In the genomic region with DNA sequence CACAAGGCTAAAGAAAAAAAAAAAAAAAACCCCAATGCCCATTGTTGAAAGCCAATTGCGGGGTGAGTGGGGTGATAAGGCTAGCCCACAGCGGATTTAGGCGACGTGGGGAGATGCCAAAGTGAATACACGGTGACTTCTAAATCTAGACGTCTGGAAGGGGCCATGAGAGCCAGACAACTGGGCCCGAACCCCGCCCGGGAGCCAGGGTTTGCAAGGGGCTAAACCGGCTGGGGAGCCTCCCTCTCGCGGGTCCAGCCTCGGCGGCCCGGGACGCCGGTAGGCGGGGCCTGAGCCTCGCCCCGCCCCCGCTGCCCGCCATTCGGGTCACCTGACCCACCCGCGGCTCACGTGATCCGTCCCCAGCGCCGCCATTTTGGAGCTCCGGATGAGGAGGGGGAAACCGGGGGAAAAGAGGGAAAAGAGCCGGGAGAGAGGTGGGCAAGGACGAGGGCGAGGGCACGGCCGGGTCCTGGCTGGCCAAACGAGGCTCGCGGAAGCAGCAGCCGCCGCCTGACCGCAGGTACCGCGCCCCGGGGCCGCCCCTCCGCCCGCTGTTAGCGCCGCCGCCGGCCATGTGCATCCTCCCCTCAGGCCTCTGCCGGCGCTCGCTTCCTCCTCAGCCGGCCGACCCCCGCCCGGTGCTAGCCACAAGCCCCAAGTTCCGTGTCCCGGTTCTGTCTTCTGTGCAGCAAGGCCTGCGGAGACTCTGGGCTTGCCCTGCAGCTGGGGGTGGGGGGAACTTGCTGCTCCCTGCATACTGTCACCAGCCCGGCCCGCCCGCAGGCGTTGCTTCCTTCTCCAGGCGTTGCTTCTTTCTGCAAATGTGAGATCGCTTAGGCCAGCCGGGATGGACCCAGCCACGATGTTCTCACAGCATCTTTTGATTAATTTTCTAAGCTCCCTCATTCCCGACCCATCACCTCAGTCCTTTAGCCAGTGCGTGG, we compare ENCODE assay signal across 1 cellular context.
A peak's percentile ranks its signal among the peaks of the same experiment; 100 is the strongest.
TF ChIP-seq lines count a peak whose summit lies in the region.

Gene ZNF507 (plus strand): TSS at position 350 of the 947 bp plus-strand sequence. CDS start 7,221 bp downstream, outside the sequence.

TF ChIP-seq in HEK293, 187 proteins besides CTCF, POLR2A, EP300 and RAD21 (continued from another document and continues in another):
- no peak for TF ChIP-seq PRDM2 (tag by site-specific recombination; IDR thresholded peaks at IDR 0.05; ENCODE audit: borderline replicate concordance)
- no peak for TF ChIP-seq HOXD13 (CRISPR knock-in tag; IDR thresholded peaks at IDR 0.05; ENCODE audit: borderline replicate concordance)
- peak; percentile 81; the same call in 1 of the 2 replicates for TF ChIP-seq PATZ1 (tag by site-specific recombination; IDR thresholded peaks at IDR 0.05)
- no peak for TF ChIP-seq ZNF585B (tag by site-specific recombination; IDR thresholded peaks at IDR 0.05)
- no peak for TF ChIP-seq BCL11B (tag by site-specific recombination; IDR thresholded peaks at IDR 0.05; ENCODE audit: low read depth)
- TF ChIP-seq, protein P1, sequence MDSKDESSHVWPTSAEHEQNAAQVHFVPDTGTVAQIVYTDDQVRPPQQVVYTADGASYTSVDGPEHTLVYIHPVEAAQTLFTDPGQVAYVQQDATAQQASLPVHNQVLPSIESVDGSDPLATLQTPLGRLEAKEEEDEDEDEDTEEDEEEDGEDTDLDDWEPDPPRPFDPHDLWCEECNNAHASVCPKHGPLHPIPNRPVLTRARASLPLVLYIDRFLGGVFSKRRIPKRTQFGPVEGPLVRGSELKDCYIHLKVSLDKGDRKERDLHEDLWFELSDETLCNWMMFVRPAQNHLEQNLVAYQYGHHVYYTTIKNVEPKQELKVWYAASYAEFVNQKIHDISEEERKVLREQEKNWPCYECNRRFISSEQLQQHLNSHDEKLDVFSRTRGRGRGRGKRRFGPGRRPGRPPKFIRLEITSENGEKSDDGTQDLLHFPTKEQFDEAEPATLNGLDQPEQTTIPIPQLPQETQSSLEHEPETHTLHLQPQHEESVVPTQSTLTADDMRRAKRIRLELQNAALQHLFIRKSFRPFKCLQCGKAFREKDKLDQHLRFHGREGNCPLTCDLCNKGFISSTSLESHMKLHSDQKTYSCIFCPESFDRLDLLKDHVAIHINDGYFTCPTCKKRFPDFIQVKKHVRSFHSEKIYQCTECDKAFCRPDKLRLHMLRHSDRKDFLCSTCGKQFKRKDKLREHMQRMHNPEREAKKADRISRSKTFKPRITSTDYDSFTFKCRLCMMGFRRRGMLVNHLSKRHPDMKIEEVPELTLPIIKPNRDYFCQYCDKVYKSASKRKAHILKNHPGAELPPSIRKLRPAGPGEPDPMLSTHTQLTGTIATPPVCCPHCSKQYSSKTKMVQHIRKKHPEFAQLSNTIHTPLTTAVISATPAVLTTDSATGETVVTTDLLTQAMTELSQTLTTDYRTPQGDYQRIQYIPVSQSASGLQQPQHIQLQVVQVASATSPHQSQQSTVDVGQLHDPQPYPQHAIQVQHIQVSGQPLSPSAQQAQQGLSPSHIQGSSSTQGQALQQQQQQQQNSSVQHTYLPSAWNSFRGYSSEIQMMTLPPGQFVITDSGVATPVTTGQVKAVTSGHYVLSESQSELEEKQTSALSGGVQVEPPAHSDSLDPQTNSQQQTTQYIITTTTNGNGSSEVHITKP (tag by site-specific recombination; IDR thresholded peaks at IDR 0.05): peak; percentile 83
- 0 out of 2 replicates have a peak, but pooled peaks have one; percentile 64 for TF ChIP-seq ZNF324 (tag by site-specific recombination; IDR thresholded peaks at IDR 0.05)
- no peak for TF ChIP-seq ZNF214 (tag by site-specific recombination; IDR thresholded peaks at IDR 0.05; ENCODE audit: borderline replicate concordance)
- TF ChIP-seq ZBTB11 (tag by site-specific recombination; conservative IDR thresholded peaks at IDR 0.05; ENCODE audit: low read depth): peak; percentile 67
- no peak for TF ChIP-seq ZNF274 (IDR thresholded peaks at IDR 0.05; ENCODE audit: low read length)
- no peak for TF ChIP-seq ZNF274 (tag by site-specific recombination; IDR thresholded peaks at IDR 0.05; ENCODE audit: borderline replicate concordance)
- no peak for TF ChIP-seq ZNF311 (tag by site-specific recombination; IDR thresholded peaks at IDR 0.05; ENCODE audit: borderline replicate concordance)
- TF ChIP-seq ZNF140 (tag by site-specific recombination; IDR thresholded peaks at IDR 0.05): no peak
- TF ChIP-seq, protein P2, sequence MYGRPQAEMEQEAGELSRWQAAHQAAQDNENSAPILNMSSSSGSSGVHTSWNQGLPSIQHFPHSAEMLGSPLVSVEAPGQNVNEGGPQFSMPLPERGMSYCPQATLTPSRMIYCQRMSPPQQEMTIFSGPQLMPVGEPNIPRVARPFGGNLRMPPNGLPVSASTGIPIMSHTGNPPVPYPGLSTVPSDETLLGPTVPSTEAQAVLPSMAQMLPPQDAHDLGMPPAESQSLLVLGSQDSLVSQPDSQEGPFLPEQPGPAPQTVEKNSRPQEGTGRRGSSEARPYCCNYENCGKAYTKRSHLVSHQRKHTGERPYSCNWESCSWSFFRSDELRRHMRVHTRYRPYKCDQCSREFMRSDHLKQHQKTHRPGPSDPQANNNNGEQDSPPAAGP (tag by site-specific recombination; IDR thresholded peaks at IDR 0.05): peak; percentile 90
- 0 out of 2 replicates have a peak, but pooled peaks have one; percentile 33 for TF ChIP-seq ZNF221 (tag by site-specific recombination; IDR thresholded peaks at IDR 0.05; ENCODE audit: borderline replicate concordance)
- TF ChIP-seq MZF1 (tag by site-specific recombination; IDR thresholded peaks at IDR 0.05; ENCODE audit: borderline replicate concordance): no peak
- no peak for TF ChIP-seq PRDM6 (tag by site-specific recombination; IDR thresholded peaks at IDR 0.05)
- TF ChIP-seq ZNF596 (tag by site-specific recombination; IDR thresholded peaks at IDR 0.05): peak; percentile 53; the same call in 1 of the 2 replicates
- TF ChIP-seq ZNF629 (tag by site-specific recombination; IDR thresholded peaks at IDR 0.05): peak; percentile 68
- TF ChIP-seq, protein P3, sequence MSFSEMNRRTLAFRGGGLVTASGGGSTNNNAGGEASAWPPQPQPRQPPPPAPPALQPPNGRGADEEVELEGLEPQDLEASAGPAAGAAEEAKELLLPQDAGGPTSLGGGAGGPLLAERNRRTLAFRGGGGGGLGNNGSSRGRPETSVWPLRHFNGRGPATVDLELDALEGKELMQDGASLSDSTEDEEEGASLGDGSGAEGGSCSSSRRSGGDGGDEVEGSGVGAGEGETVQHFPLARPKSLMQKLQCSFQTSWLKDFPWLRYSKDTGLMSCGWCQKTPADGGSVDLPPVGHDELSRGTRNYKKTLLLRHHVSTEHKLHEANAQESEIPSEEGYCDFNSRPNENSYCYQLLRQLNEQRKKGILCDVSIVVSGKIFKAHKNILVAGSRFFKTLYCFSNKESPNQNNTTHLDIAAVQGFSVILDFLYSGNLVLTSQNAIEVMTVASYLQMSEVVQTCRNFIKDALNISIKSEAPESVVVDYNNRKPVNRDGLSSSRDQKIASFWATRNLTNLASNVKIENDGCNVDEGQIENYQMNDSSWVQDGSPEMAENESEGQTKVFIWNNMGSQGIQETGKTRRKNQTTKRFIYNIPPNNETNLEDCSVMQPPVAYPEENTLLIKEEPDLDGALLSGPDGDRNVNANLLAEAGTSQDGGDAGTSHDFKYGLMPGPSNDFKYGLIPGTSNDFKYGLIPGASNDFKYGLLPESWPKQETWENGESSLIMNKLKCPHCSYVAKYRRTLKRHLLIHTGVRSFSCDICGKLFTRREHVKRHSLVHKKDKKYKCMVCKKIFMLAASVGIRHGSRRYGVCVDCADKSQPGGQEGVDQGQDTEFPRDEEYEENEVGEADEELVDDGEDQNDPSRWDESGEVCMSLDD (tag by site-specific recombination; IDR thresholded peaks at IDR 0.05): peak; percentile 61; the same call in 1 of the 2 replicates
- no peak for TF ChIP-seq GLI4 (tag by site-specific recombination; IDR thresholded peaks at IDR 0.05)
- TF ChIP-seq ZNF112 (tag by site-specific recombination; IDR thresholded peaks at IDR 0.05): no peak
- no peak for TF ChIP-seq ZNF266 (tag by site-specific recombination; IDR thresholded peaks at IDR 0.05; ENCODE audit: low read depth)
- no peak for TF ChIP-seq ZFP41 (tag by site-specific recombination; IDR thresholded peaks at IDR 0.05; ENCODE audit: borderline replicate concordance)
